Comparison of ENCODE assay signal across 7 cellular contexts in genomic region chrX:154370882-154371770, GRCh38. TPM values are rescaled to one million over a fixed set of nuclear protein-coding genes. Genes with fewer than 3 reads are reported as not detected.
A peak's percentile ranks its signal among the peaks of the same experiment; 100 is the strongest.
DNase-seq lines count a peak whose midpoint lies in the region; ATAC-seq and TF ChIP-seq lines count a peak whose summit lies in the region.

No MANE protein-coding gene starts in this region.

- BruUV-seq in mammary epithelial cell (replicated peaks; lab: Mats Ljungman, UMichigan), result TSS peak; percentile 65

- H3K4me1 ChIP-seq in mammary epithelial cell (ENCODE audit: insufficient read depth, low read length), result peaks cover 48% of the 10 kb centered on the region
- H3K4me1 ChIP-seq in spleen, result peaks cover 15 to 80% (median 58%) of the 10 kb centered on the region in 6 donors

- TF ChIP-seq CTCF in WERI-Rb-1 (IDR thresholded peaks at IDR 0.05; ENCODE audit: low read depth, low read length), result no peak
- no peak for TF ChIP-seq CTCF in mammary epithelial cell (conservative IDR thresholded peaks at IDR 0.05 in 1 of 2, IDR thresholded peaks at IDR 0.05 in 1 of 2; ENCODE audit: extremely low read depth in 1 of 2, insufficient read depth in 1 of 2, low read depth in 1 of 2, low read length in 2 of 2)
- peak in 1 of 11 experiments; percentile 10 for TF ChIP-seq CTCF in spleen (IDR thresholded peaks at IDR 0.05 in 8 of 11, conservative IDR thresholded peaks at IDR 0.05 in 3 of 11)

- ATAC-seq in HG03095 (IDR thresholded peaks at IDR 0.05; ENCODE audit: unreplicated experiment), result peak; percentile 56

- dilution Hi-C loops in mammary epithelial cell (cut with HindIII; ENCODE audit: low sequenced_read_pairs), result no loop called here

- CTCF ChIA-PET in mammary epithelial cell (lab: Charles Lee; ENCODE audit: low non-redundant PET), result no interaction called here

- H2AFZ ChIP-seq in mammary epithelial cell (ENCODE audit: low read depth, low read length), result no peak overlapping the region

- 46% methylated on average over 27 of the region's 87 CpGs for WGBS in mammary epithelial cell (ENCODE audit: low coverage, missing lambda C conversion rate)
- 0 to 35% (median 0%) methylated on average over 9 to 87 of the region's 87 CpGs for WGBS in spleen, 5 donors

- H4K20me1 ChIP-seq in mammary epithelial cell (ENCODE audit: insufficient read depth, low read length), result peaks cover under 1% of the 10 kb centered on the region

- H3K36me3 ChIP-seq in WERI-Rb-1, result peaks cover 41% of the 10 kb centered on the region
- H3K36me3 ChIP-seq in mammary epithelial cell (ENCODE audit: insufficient read depth, low read length), result peaks cover 2% of the 10 kb centered on the region
- H3K36me3 ChIP-seq in spleen, result peaks cover 0 to 21% (median 18%) of the 10 kb centered on the region in 6 donors

- TF ChIP-seq POLR2A in GM18526 (IDR thresholded peaks at IDR 0.05; ENCODE audit: extremely low read depth, insufficient read length) (peak; percentile 99), spleen (IDR thresholded peaks at IDR 0.05) (peak; percentile 95 to 98 (median 97))

- H3K79me2 ChIP-seq in mammary epithelial cell (ENCODE audit: insufficient read depth, low read length), result peaks cover 56% of the 10 kb centered on the region

- intact Hi-C loops in mammary epithelial cell (cut with micrococcal nuclease), result loop anchor here (10.0 kb wide), 1 partner anchor 74 kb away; the partner anchor contains the start of gene FAM50A
- intact Hi-C loops in spleen (cut with DNase I; ENCODE audit: low total_unique reads), result no loop called here

- peak overlapping the region; percentile 29 for H3K9ac ChIP-seq in mammary epithelial cell (ENCODE audit: insufficient read depth, low read length)

- in situ Hi-C loops in mammary epithelial cell (cut with MboI; ENCODE audit: low sequenced_read_pairs in 2 of 2), result loop anchor here in 1 of 2 donors (10.0 kb wide), 1 partner anchor 154 kb away; no protein-coding TSS in a partner anchor

- H3K9me3 ChIP-seq in WERI-Rb-1 (ENCODE audit: severe bottlenecking) (no peaks in the 10 kb centered on the region), mammary epithelial cell (replicated peaks; ENCODE audit: insufficient read depth, low read length) (peaks cover 2% of the 10 kb centered on the region), spleen (no peaks in the 10 kb centered on the region)

- DNase-seq in NCI-H2171 treated with DMSO at 0.1 percent for 48 hours (lab: John Stamatoyannopoulos, UW), result peak; percentile 84
- peak; percentile 98 for DNase-seq in WERI-Rb-1
- DNase-seq in mammary epithelial cell, result peak; percentile 91
- peak; percentile 93 for DNase-seq in iris pigment epithelial cell (ENCODE audit: low read depth)
- DNase-seq in spleen, result peak; percentile 97

- H3K4me3 ChIP-seq in WERI-Rb-1 (ENCODE audit: low read depth, low read length) (peak overlapping the region; percentile 54), mammary epithelial cell (replicated peaks in 1 of 3; ENCODE audit: insufficient read depth in 1 of 3, low read depth in 2 of 3, low read length in 3 of 3) (peak overlapping the region; percentile 66 to 79 (median 74)), spleen (peak overlapping the region; percentile 63 to 91 (median 76))

- peak overlapping the region; percentile 70 for H3K27ac ChIP-seq in WERI-Rb-1
- H3K27ac ChIP-seq in mammary epithelial cell (ENCODE audit: insufficient read depth, low read depth, low read length), result peak overlapping the region; percentile 76
- H3K27ac ChIP-seq in spleen, result peak overlapping the region; percentile 57 to 94 (median 84)

- H3K4me2 ChIP-seq in mammary epithelial cell (ENCODE audit: insufficient read depth, low read depth, low read length), result peak overlapping the region; percentile 78

- H3K27me3 ChIP-seq in WERI-Rb-1 (ENCODE audit: insufficient read depth, low read depth, severe bottlenecking) (peaks cover 4% of the 10 kb centered on the region), mammary epithelial cell (ENCODE audit: insufficient read depth, low read length) (no peaks in the 10 kb centered on the region), spleen (replicated peaks in 1 of 7) (no peaks in the 10 kb centered on the region)

RNA-seq across cellular contexts. Expression of gene FLNA, which starts 3.3 kb away (rescaled TPM):
- total RNA-seq in mammary epithelial cell, result 1,000 to 10,000 TPM; 1,826 to 3,975 TPM
- 681 TPM for polyA plus RNA-seq in mammary epithelial cell
- polyA minus RNA-seq in mammary epithelial cell, result 2,798 TPM
- total RNA-seq in spleen, result 1,000 to 10,000 TPM in 1 of 7 donors, 100 to 1,000 TPM in 6; 401 to 1,447 (median 668) TPM
- 100 to 1,000 TPM; 259 to 548 (median 322) TPM for polyA plus RNA-seq in spleen

RNA-seq across cellular contexts. Expression of gene EMD, which starts 8.0 kb away (rescaled TPM):
- total RNA-seq in mammary epithelial cell (10 to 100 TPM; 22.7 to 71.9 TPM), spleen (10 to 100 TPM; 29.8 to 56.3 (median 49.9) TPM)
- polyA plus RNA-seq in mammary epithelial cell (51.6 TPM), spleen (10 to 100 TPM; 77.8 to 83.1 (median 78.9) TPM)
- 55.3 TPM for polyA minus RNA-seq in mammary epithelial cell

RNA-seq across cellular contexts. Expression of gene RPL10, which starts 27.1 kb away (rescaled TPM):
- total RNA-seq in mammary epithelial cell (1,000 to 10,000 TPM; 1,996 to 2,155 TPM), spleen (1,000 to 10,000 TPM; 2,711 to 4,089 (median 3,238) TPM)
- polyA plus RNA-seq in mammary epithelial cell (5,021 TPM), spleen (1,000 to 10,000 TPM; 6,919 to 9,324 (median 8,870) TPM)
- 1,289 TPM for polyA minus RNA-seq in mammary epithelial cell

RNA-seq across cellular contexts. Expression of gene DNASE1L1, which starts 37.9 kb away (rescaled TPM):
- total RNA-seq in mammary epithelial cell, result 10 to 100 TPM; 17.8 to 30.5 TPM
- 25.2 TPM for polyA plus RNA-seq in mammary epithelial cell
- 20.6 TPM for polyA minus RNA-seq in mammary epithelial cell
- 10 to 100 TPM; 25.9 to 54.5 (median 43.5) TPM for total RNA-seq in spleen
- 10 to 100 TPM; 18.1 to 26.5 (median 22.5) TPM for polyA plus RNA-seq in spleen

RNA-seq across cellular contexts. Expression of gene TAFAZZIN, which starts 40.2 kb away (rescaled TPM):
- total RNA-seq in mammary epithelial cell (10 to 100 TPM; 19.5 to 31.0 TPM), spleen (100 to 1,000 TPM in 1 of 7 donors, 10 to 100 TPM in 6; 70.1 to 107 (median 76.3) TPM)
- polyA plus RNA-seq in mammary epithelial cell (18.6 TPM), spleen (100 to 1,000 TPM in 2 of 3 donors, 10 to 100 TPM in 1; 65.7 to 135 (median 115) TPM)
- polyA minus RNA-seq in mammary epithelial cell, result 22.8 TPM

Comparison
In these comparisons a context has a peak if more than half of its experiments do, and no peak if none do; other contexts are left out.
1. Peak in every context shown above with its lines: DNase-seq, ATAC-seq, H3K4me3 ChIP-seq and H3K27ac ChIP-seq.